Comparison of ENCODE assay signal across 21 cellular contexts in genomic region chr10:87843714-87844113, GRCh38. TPM values are rescaled to one million over a fixed set of nuclear protein-coding genes. Genes with fewer than 3 reads are reported as not detected.
A peak's percentile ranks its signal among the peaks of the same experiment; 100 is the strongest.
DNase-seq lines count a peak whose midpoint lies in the region; ATAC-seq and TF ChIP-seq lines count a peak whose summit lies in the region.
"Had no signal": no experiment of that assay in that cellular context is flagged by ENCODE, and none has a peak within 500 bp of the region (broad histone marks: within the 10 kb centered on the region; RNA-seq: fewer than 3 reads in every experiment).

No MANE protein-coding gene starts in this region.

- dilution Hi-C loops in IMR-90 (cut with HindIII; ENCODE audit: low sequenced_read_pairs, unreplicated experiment) = no loop called here

- POLR2A ChIA-PET in IMR-90 (lab: Charles Lee; ENCODE audit: unreplicated experiment) = no interaction called here

- peaks cover 14% of the 10 kb centered on the region for H3K9me1 ChIP-seq in IMR-90 (ENCODE audit: insufficient read depth, low read length)

- TF ChIP-seq RAD21 in IMR-90 (IDR thresholded peaks at IDR 0.05; ENCODE audit: low read length) = no peak

- H3K36me3 ChIP-seq in IMR-90 (ENCODE audit: control insufficient read depth, insufficient read depth, low read length) (no peaks in the 10 kb centered on the region), brain microvascular endothelial cell (replicated peaks) (no peaks in the 10 kb centered on the region), osteoblast (ENCODE audit: insufficient read depth, low read length) (no peaks in the 10 kb centered on the region)
- H3K36me3 ChIP-seq: HAP-1 had no signal

- no TSS peak for BruUV-seq in IMR-90 (replicated peaks; lab: Mats Ljungman, UMichigan)

- peak overlapping the region; percentile 88; the same call in 2 of the 3 replicates for H2BK15ac ChIP-seq in IMR-90 (ENCODE audit: low read depth, low read length)

- peak overlapping the region; percentile 97 for H3K14ac ChIP-seq in IMR-90 (replicated peaks; ENCODE audit: low read depth, low read length)

- H2AFZ ChIP-seq in IMR-90 (replicated peaks; ENCODE audit: low read length, poor library complexity) = peak overlapping the region; percentile 3
- H2AFZ ChIP-seq in osteoblast (ENCODE audit: low read length) = no peak overlapping the region

- H3K18ac ChIP-seq in IMR-90 (ENCODE audit: low read depth, low read length) = peak overlapping the region; percentile 96

- DNase-seq in NCI-H146 (lab: John Stamatoyannopoulos, UW) = peak; percentile 8
- DNase-seq in NCI-H146 treated with DMSO at 0.1 percent for 48 hours (lab: John Stamatoyannopoulos, UW; ENCODE audit: unreplicated experiment) = no peak
- DNase-seq in IMR-90 = no peak
- no peak for DNase-seq in brain microvascular endothelial cell
- no peak for DNase-seq in osteoblast (ENCODE audit: insufficient read length, low spot score, missing footprints)
- DNase-seq in cerebellar cortex (ENCODE audit: low spot score) = no peak
- DNase-seq in NCI-H1930 (lab: John Stamatoyannopoulos, UW) = no peak
- DNase-seq: 8988T, DMS 273 treated with DMSO at 0.1 percent for 48 hours, KG1, NCI-H1048, NCI-H1436 treated with DMSO at 0.1 percent for 48 hours, NCI-H2107, NCI-H524 treated with DMSO at 0.1 percent for 48 hours had no signal

- peak overlapping the region; percentile 99 for H2BK5ac ChIP-seq in IMR-90 (ENCODE audit: low read depth, low read length, poor library complexity, severe bottlenecking)

- intact Hi-C loops in IMR-90 (cut with micrococcal nuclease) = no loop called here

- H3K27ac ChIP-seq in IMR-90 (ENCODE audit: insufficient read depth, low read length) (peak overlapping the region; percentile 79; the same call in 1 of the 2 replicates), brain microvascular endothelial cell (peak overlapping the region; percentile 63), osteoblast (ENCODE audit: low read depth, low read length) (peak overlapping the region; percentile 54)
- H3K27ac ChIP-seq: C4-2B, SK-N-MC had no signal

- H4K5ac ChIP-seq in IMR-90 (ENCODE audit: low read depth, low read length) = peak overlapping the region; percentile 98

- H3K4me2 ChIP-seq in IMR-90 (ENCODE audit: low read depth, low read length) (no peak overlapping the region), osteoblast (ENCODE audit: insufficient read depth, low read length) (no peak overlapping the region)

- peak overlapping the region; percentile 100 for H2BK20ac ChIP-seq in IMR-90 (ENCODE audit: low read depth, low read length)

- no peak overlapping the region for H3K56ac ChIP-seq in IMR-90 (ENCODE audit: extremely low read depth, insufficient read depth, low read length)

- peak overlapping the region; percentile 66 for H2AK9ac ChIP-seq in IMR-90 (replicated peaks; ENCODE audit: low read depth, low read length, poor library complexity)

- in situ Hi-C loops in IMR-90 (cut with MboI; ENCODE audit: low sequenced_read_pairs) = no loop called here
- in situ Hi-C loops in brain microvascular endothelial cell (cut with HindIII; ENCODE audit: low pct_ligation_motif_present, low sequenced_read_pairs) = no loop called here

- CTCF ChIA-PET in IMR-90 (lab: Yijun Ruan, JAX) = no interaction called here

- H3K4me3 ChIP-seq in IMR-90 (ENCODE audit: insufficient read depth, low read depth, low read length) (no peak overlapping the region), brain microvascular endothelial cell (ENCODE audit: low read depth, low read length) (no peak overlapping the region), osteoblast (ENCODE audit: insufficient read depth, low read length) (no peak overlapping the region)
- H3K4me3 ChIP-seq: GM12878, HAP-1, SK-N-MC had no signal

- whole genome bisulfite sequencing in IMR-90 (ENCODE audit: extremely low coverage in 2 of 2, insufficient read length in 1 of 2), 2 experiments = 71% methylated on average over 1 of the region's 4 CpGs; no CpG with 5 or more reads in 1 of the 2 experiments

- peak overlapping the region; percentile 96 for H2BK120ac ChIP-seq in IMR-90 (ENCODE audit: low read depth, low read length)

- H3K4ac ChIP-seq in IMR-90 (ENCODE audit: low read depth, low read length) = peak overlapping the region; percentile 98

- H3K23ac ChIP-seq in IMR-90 (ENCODE audit: low read depth, low read length) = peak overlapping the region; percentile 51; the same call in 1 of the 2 replicates

- ATAC-seq in IMR-90 (ENCODE audit: low read depth) (no peak), HG03432 (IDR thresholded peaks at IDR 0.05; ENCODE audit: unreplicated experiment) (no peak)
- ATAC-seq: Panc1, Right ventricle myocardium inferior had no signal

- peaks cover 0 to 10% of the 10 kb centered on the region in 2 experiments; a peak in 2 of 4 replicates for H3K79me1 ChIP-seq in IMR-90 (ENCODE audit: low read depth in 1 of 2, low read length in 2 of 2)

- H3K27me3 ChIP-seq in IMR-90 (ENCODE audit: control insufficient read depth, insufficient read depth, low read length) = no peaks in the 10 kb centered on the region
- no peaks in the 10 kb centered on the region for H3K27me3 ChIP-seq in brain microvascular endothelial cell (replicated peaks)
- no peaks in the 10 kb centered on the region for H3K27me3 ChIP-seq in osteoblast (ENCODE audit: insufficient read depth, low read length)

- H3K9ac ChIP-seq in IMR-90 (ENCODE audit: low read depth, low read length) = no peak overlapping the region

- H4K8ac ChIP-seq in IMR-90 (ENCODE audit: low read depth in 2 of 2, low read length in 2 of 2) = peak overlapping the region; percentile 10 to 94; a peak in 3 of 4 replicates

- H2AK5ac ChIP-seq in IMR-90 (ENCODE audit: low read depth, low read length) = peak overlapping the region; percentile 100

- H4K91ac ChIP-seq in IMR-90 (ENCODE audit: insufficient read depth, low read depth, low read length) = peak overlapping the region; percentile 92

- no peak for TF ChIP-seq CTCF in IMR-90 (conservative IDR thresholded peaks at IDR 0.05; ENCODE audit: low read depth, low read length)
- no peak for TF ChIP-seq CTCF in brain microvascular endothelial cell (IDR thresholded peaks at IDR 0.05; ENCODE audit: low read depth, low read length, missing control alignments)
- no peak for TF ChIP-seq CTCF in osteoblast (IDR thresholded peaks at IDR 0.05; ENCODE audit: extremely low read depth, low read depth, low read length)

- no peaks in the 10 kb centered on the region for H3K79me2 ChIP-seq in osteoblast (ENCODE audit: insufficient read depth, low read length)

- H3K9me3 ChIP-seq in IMR-90 (ENCODE audit: control insufficient read depth, insufficient read depth, low read length) (no peaks in the 10 kb centered on the region), osteoblast (ENCODE audit: low read depth, low read length) (no peaks in the 10 kb centered on the region)
- H3K9me3 ChIP-seq: HAP-1 had no signal

- peaks cover 7% of the 10 kb centered on the region; the same call in 1 of the 2 replicates for H3K4me1 ChIP-seq in IMR-90 (ENCODE audit: control insufficient read depth, insufficient read depth, low read length)
- peaks cover 24% of the 10 kb centered on the region for H3K4me1 ChIP-seq in osteoblast (ENCODE audit: insufficient read depth, low read length)

- H4K20me1 ChIP-seq in IMR-90 (ENCODE audit: insufficient read depth, low read length) (no peaks in the 10 kb centered on the region), osteoblast (ENCODE audit: insufficient read depth, low read length) (no peaks in the 10 kb centered on the region)

- TF ChIP-seq POLR2A in IMR-90 (IDR thresholded peaks at IDR 0.05; ENCODE audit: low read depth, low read length) = no peak

TF ChIP-seq in IMR-90, 13 proteins besides CTCF, POLR2A, EP300 and RAD21:
- TF ChIP-seq RFX5 (IDR thresholded peaks at IDR 0.05; ENCODE audit: low read depth, low read length) (no peak), FOS (IDR thresholded peaks at IDR 0.05; ENCODE audit: low read depth, low read length) (no peak), NFE2L2 (IDR thresholded peaks at IDR 0.05; ENCODE audit: low read depth, low read length) (no peak)

RNA-seq across cellular contexts. Expression of gene KLLN, which starts 19.6 kb away (rescaled TPM):
- total RNA-seq in IMR-90 (2012; rRNA removed) (0.36 and 0.56 TPM in 2 replicates), osteoblast (0.59 and 0.72 TPM in 2 replicates)
- polyA plus RNA-seq in IMR-90 (2012; rRNA removed) = 0.26 and 0.36 TPM in 2 replicates
- 0.22 and 0.39 TPM in 2 replicates for polyA plus RNA-seq in IMR-90 (2012; cell fraction: cytosol; rRNA removed)
- polyA plus RNA-seq in IMR-90 (2012; cell fraction: nucleus; rRNA removed; ENCODE audit: low replicate concordance) = 0.11 and 0.18 TPM in 2 replicates

RNA-seq across cellular contexts. Expression of gene PTEN, which starts 19.7 kb away (rescaled TPM):
- total RNA-seq in IMR-90 (2012; rRNA removed) = 38.9 and 88.0 TPM in 2 replicates
- 12.0 and 14.5 TPM in 2 replicates for polyA plus RNA-seq in IMR-90 (2012; rRNA removed)
- polyA plus RNA-seq in IMR-90 (2012; cell fraction: cytosol; rRNA removed) = 2.1 and 2.9 TPM in 2 replicates
- 2.0 and 15.2 TPM in 2 replicates for polyA plus RNA-seq in IMR-90 (2012; cell fraction: nucleus; rRNA removed; ENCODE audit: low replicate concordance)
- 169 and 193 TPM in 2 replicates for total RNA-seq in osteoblast

RNA-seq across cellular contexts. Expression of gene ATAD1, which starts 25.7 kb away (rescaled TPM):
- 21.9 and 41.4 TPM in 2 replicates for total RNA-seq in IMR-90 (2012; rRNA removed)
- 11.7 and 12.7 TPM in 2 replicates for polyA plus RNA-seq in IMR-90 (2012; rRNA removed)
- 1.2 and 1.5 TPM in 2 replicates for polyA plus RNA-seq in IMR-90 (2012; cell fraction: cytosol; rRNA removed)
- polyA plus RNA-seq in IMR-90 (2012; cell fraction: nucleus; rRNA removed; ENCODE audit: low replicate concordance) = 0.53 and 6.8 TPM in 2 replicates
- total RNA-seq in osteoblast = 43.8 and 43.9 TPM in 2 replicates
